In the genomic region with DNA sequence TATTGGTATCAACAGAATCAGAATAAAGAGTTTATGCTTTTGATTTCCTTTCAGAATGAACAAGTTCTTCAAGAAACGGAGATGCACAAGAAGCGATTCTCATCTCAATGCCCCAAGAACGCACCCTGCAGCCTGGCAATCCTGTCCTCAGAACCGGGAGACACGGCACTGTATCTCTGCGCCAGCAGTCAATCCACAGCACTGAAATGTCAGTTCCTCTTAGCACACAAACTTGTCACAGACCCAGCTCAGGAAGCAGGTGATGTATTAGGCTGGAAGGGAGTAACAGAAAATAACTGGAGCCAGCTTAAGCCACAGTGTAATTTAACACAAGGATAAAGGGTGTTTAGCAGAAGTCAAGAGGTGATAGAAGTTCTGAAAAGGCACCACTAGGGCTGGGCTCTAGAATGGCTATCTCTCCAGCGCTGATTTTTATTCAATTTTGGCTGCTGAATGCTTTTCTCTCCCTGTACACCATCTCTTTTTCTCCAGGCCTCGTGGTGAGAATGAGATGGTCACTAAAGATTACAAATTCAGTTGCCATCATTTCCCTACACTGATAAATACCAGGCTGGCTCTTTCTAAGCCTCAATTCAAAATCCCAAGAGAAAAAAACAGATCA, we compare ENCODE assay signal across 11 cellular contexts.
DNase-seq lines count a peak whose midpoint lies in the region; ATAC-seq and TF ChIP-seq lines count a peak whose summit lies in the region.
"Had no signal": no experiment of that assay in that cellular context is flagged by ENCODE, and none has a peak within 500 bp of the region (broad histone marks: within the 10 kb centered on the region; RNA-seq: fewer than 3 reads in every experiment).

No MANE protein-coding gene starts in this region.

- peak overlapping the region; percentile 62 for H3K4me3 Mint-ChIP-seq in activated CD4-positive, alpha-beta T cell treated with anti-CD3 and anti-CD28 coated beads, Interleukin-2, amount 10 ng/mL, durations not matched to agents 7 days and 5 days
- peak overlapping the region; percentile 47 for H3K4me3 Mint-ChIP-seq in activated T-helper 17 cell treated with anti-CD3 and anti-CD28 coated beads, Interleukin-2, amount 50 U/mL, for 72 hours

- no peak for ATAC-seq in activated T-helper 17 cell treated with anti-CD3 and anti-CD28 coated beads, Interleukin-2, amount 50 U/mL, for 72 hours (replicated peaks)
- ATAC-seq in gastrocnemius medialis (peak; percentile 87 to 97), HG02970 (IDR thresholded peaks at IDR 0.05; ENCODE audit: low FRiP score, unreplicated experiment) (no peak), GM18907 (IDR thresholded peaks at IDR 0.05; ENCODE audit: unreplicated experiment) (no peak)

- H2AFZ ChIP-seq in hepatocyte, result no peak overlapping the region

- H3K36me3 ChIP-seq in gastrocnemius medialis (no peaks in the 10 kb centered on the region), hepatocyte (replicated peaks; ENCODE audit: insufficient read depth, low read depth) (no peaks in the 10 kb centered on the region)

- 68% methylated on average over 8 of the region's 8 CpGs for WGBS in hepatocyte (ENCODE audit: low lambda C conversion rate, missing lambda C conversion rate)

- H3K4me3 ChIP-seq in gastrocnemius medialis (peak overlapping the region in 3 of 4 donors; percentile 31 to 43 (median 38)), hepatocyte (no peak overlapping the region)

- no peaks in the 10 kb centered on the region for H3K79me2 ChIP-seq in hepatocyte

- POLR2A ChIA-PET in activated CD4-positive, alpha-beta T cell treated with anti-CD3 and anti-CD28 coated beads, Interleukin-2, amount 10 ng/mL, durations not matched to agents 7 days and 5 days (lab: Charles Lee), result no interaction called here

- no peaks in the 10 kb centered on the region for H4K20me1 ChIP-seq in hepatocyte (ENCODE audit: insufficient read depth, poor library complexity, severe bottlenecking)

- CTCF ChIA-PET in activated CD4-positive, alpha-beta T cell treated with anti-CD3 and anti-CD28 coated beads, Interleukin-2, amount 10 ng/mL, durations not matched to agents 7 days and 5 days (lab: Charles Lee), result no interaction called here

- intact Hi-C loops in gastrocnemius medialis (cut with DNase I; ENCODE audit: low total_unique reads), result no loop called here

- H3K9me2 ChIP-seq in hepatocyte (replicated peaks; ENCODE audit: insufficient read depth), result no peaks in the 10 kb centered on the region

- in situ Hi-C loops in gastrocnemius medialis (cut with MboI; ENCODE audit: low sequenced_read_pairs in 4 of 4), result loop anchor here in 1 of 4 donors (25.0 kb wide), 1 partner anchor 141 kb away; no protein-coding TSS in a partner anchor

- no peaks in the 10 kb centered on the region for H3K9me3 ChIP-seq in gastrocnemius medialis
- H3K9me3 ChIP-seq in hepatocyte (ENCODE audit: low read depth), result no peaks in the 10 kb centered on the region

- H3K4me1 ChIP-seq in gastrocnemius medialis (peaks cover 21 to 37% of the 10 kb centered on the region in 2 donors), hepatocyte (ENCODE audit: insufficient read depth) (no peaks in the 10 kb centered on the region)

- peak overlapping the region; percentile 69 for H3K27ac Mint-ChIP-seq in activated CD4-positive, alpha-beta T cell treated with anti-CD3 and anti-CD28 coated beads, Interleukin-2, amount 10 ng/mL, durations not matched to agents 7 days and 5 days
- H3K27ac Mint-ChIP-seq in activated T-helper 17 cell treated with anti-CD3 and anti-CD28 coated beads, Interleukin-2, amount 50 U/mL, for 72 hours, result no peak overlapping the region

- H3K27ac ChIP-seq in gastrocnemius medialis (peak overlapping the region; percentile 7 to 76 (median 46)), hepatocyte (no peak overlapping the region)

- H3K27me3 ChIP-seq in gastrocnemius medialis (no peaks in the 10 kb centered on the region), hepatocyte (peaks cover 20% of the 10 kb centered on the region)

- no peak for TF ChIP-seq POLR2A in gastrocnemius medialis (IDR thresholded peaks at IDR 0.05)

- peaks cover 10% of the 10 kb centered on the region for H3K27me3 Mint-ChIP-seq in activated CD4-positive, alpha-beta T cell treated with anti-CD3 and anti-CD28 coated beads, Interleukin-2, amount 10 ng/mL, durations not matched to agents 7 days and 5 days
- H3K27me3 Mint-ChIP-seq in activated T-helper 17 cell treated with anti-CD3 and anti-CD28 coated beads, Interleukin-2, amount 50 U/mL, for 72 hours, result no peaks in the 10 kb centered on the region
- H3K27me3 Mint-ChIP-seq: brain had no signal

- no peak overlapping the region for H3K4me2 ChIP-seq in hepatocyte

- TF ChIP-seq CTCF in gastrocnemius medialis (IDR thresholded peaks at IDR 0.05 in 4 of 5, conservative IDR thresholded peaks at IDR 0.05 in 1 of 5) (no peak), hepatocyte (IDR thresholded peaks at IDR 0.05; ENCODE audit: poor library complexity) (no peak)

- H3K4me1 Mint-ChIP-seq in activated CD4-positive, alpha-beta T cell treated with anti-CD3 and anti-CD28 coated beads, Interleukin-2, amount 10 ng/mL, durations not matched to agents 7 days and 5 days, result peaks cover 20% of the 10 kb centered on the region
- no peaks in the 10 kb centered on the region for H3K4me1 Mint-ChIP-seq in activated T-helper 17 cell treated with anti-CD3 and anti-CD28 coated beads, Interleukin-2, amount 50 U/mL, for 72 hours

- no peaks in the 10 kb centered on the region for H3K36me3 Mint-ChIP-seq in activated CD4-positive, alpha-beta T cell treated with anti-CD3 and anti-CD28 coated beads, Interleukin-2, amount 10 ng/mL, durations not matched to agents 7 days and 5 days (ENCODE audit: low read depth)
- H3K36me3 Mint-ChIP-seq in activated T-helper 17 cell treated with anti-CD3 and anti-CD28 coated beads, Interleukin-2, amount 50 U/mL, for 72 hours (ENCODE audit: low read depth), result no peaks in the 10 kb centered on the region
- H3K36me3 Mint-ChIP-seq: brain had no signal

- DNase-seq in activated CD4-positive, alpha-beta T cell treated with anti-CD3 and anti-CD28 coated beads, Interleukin-2, amount 10 ng/mL, durations not matched to agents 7 days and 5 days, result no peak
- DNase-seq in activated CD4-positive, alpha-beta T cell treated with anti-CD3 and anti-CD28 coated beads for 4 hours, result no peak
- DNase-seq in NCI-H748 (lab: John Stamatoyannopoulos, UW; ENCODE audit: unreplicated experiment) (peak; percentile 52), gastrocnemius medialis (peak; percentile 26 to 47), hepatocyte (ENCODE audit: low spot score) (no peak)
- DNase-seq: mesenchymal stem cell, SIG-M5 had no signal

- H3K9me3 Mint-ChIP-seq in activated CD4-positive, alpha-beta T cell treated with anti-CD3 and anti-CD28 coated beads, Interleukin-2, amount 10 ng/mL, durations not matched to agents 7 days and 5 days, result no peaks in the 10 kb centered on the region
- H3K9me3 Mint-ChIP-seq in activated T-helper 17 cell treated with anti-CD3 and anti-CD28 coated beads, Interleukin-2, amount 50 U/mL, for 72 hours, result no peaks in the 10 kb centered on the region
- H3K9me3 Mint-ChIP-seq: brain had no signal

Comparison
In these comparisons a context has a peak if more than half of its experiments do, and no peak if none do; other contexts are left out.
1. DNase-seq: peak in NCI-H748 (single experiment) and gastrocnemius medialis (2 of 2); none in activated CD4-positive, alpha-beta T cell treated with anti-CD3 and anti-CD28 coated beads, Interleukin-2, amount 10 ng/mL, durations not matched to agents 7 days and 5 days (single experiment), activated CD4-positive, alpha-beta T cell treated with anti-CD3 and anti-CD28 coated beads for 4 hours (0 of 2) and hepatocyte (single experiment).
2. ATAC-seq: peak in gastrocnemius medialis (2 of 2); none in activated T-helper 17 cell treated with anti-CD3 and anti-CD28 coated beads, Interleukin-2, amount 50 U/mL, for 72 hours (single experiment), HG02970 (single experiment) and GM18907 (single experiment).